Comparison of ENCODE assay signal across 1 cellular context in genomic region chrX:47568656-47569295, GRCh38.
TF ChIP-seq lines count a peak whose summit lies in the region.

No MANE protein-coding gene starts in this region.

TF ChIP-seq in H1, 55 proteins besides CTCF, POLR2A, EP300 and RAD21 (continued from another document):
- TF ChIP-seq MAX (IDR thresholded peaks at IDR 0.05), result 0 out of 2 replicates have a peak, but pooled peaks have one; percentile 14
- TF ChIP-seq RFX5 (IDR thresholded peaks at IDR 0.05; ENCODE audit: borderline replicate concordance, low read depth, low read length), result no peak
- no peak for TF ChIP-seq RXRA (IDR thresholded peaks at IDR 0.05; ENCODE audit: insufficient read depth, low read depth, low read length)
TF ChIP-seq in H1: peak in this region for 1.
